Comparison of ENCODE assay signal across 1 cellular context in the genomic region with DNA sequence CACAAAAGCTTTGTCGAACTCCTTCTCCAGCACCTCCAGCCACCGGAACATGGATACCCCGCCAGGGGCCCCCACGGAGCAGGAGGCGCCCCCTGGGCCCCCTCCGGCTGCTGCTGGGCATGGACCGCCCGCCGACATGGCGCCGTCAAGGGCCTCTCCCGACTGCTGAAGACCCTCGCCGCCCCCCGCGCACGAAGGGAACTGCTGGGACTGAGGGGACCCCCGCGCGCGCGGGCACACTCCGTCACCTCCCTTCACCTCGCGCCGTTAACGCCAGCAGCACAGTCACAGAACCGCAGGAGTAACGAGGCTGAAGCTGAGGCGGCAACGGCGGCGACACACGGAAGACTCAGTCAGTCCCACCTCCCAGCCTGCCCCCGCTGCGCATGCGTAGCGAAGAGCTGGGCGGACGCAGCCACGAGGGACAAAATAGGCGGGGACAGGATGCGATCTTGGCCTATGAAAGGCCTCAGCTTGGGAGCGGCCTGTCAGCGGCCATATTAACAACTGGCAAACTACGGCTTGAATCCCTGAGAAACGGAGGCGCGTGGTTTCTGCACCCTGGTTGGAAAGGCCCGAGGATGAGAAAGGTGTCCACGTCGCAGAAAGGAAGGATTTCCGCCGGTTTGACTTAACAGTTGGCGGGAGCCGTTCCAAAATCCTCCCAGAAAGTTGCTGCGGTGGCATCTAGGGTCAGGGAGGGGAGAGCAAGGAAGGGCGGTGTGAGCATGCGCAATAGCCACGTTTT.
TF ChIP-seq lines count a peak whose summit lies in the region.

TSS of gene GOPC (minus strand) at position 361 of the 748 bp plus-strand sequence. CDS start at position 138, 223 bp downstream.

TF ChIP-seq in HEK293, 187 proteins besides CTCF, POLR2A, EP300 and RAD21 (continued from another document and continues in another):
- TF ChIP-seq, protein P1, sequence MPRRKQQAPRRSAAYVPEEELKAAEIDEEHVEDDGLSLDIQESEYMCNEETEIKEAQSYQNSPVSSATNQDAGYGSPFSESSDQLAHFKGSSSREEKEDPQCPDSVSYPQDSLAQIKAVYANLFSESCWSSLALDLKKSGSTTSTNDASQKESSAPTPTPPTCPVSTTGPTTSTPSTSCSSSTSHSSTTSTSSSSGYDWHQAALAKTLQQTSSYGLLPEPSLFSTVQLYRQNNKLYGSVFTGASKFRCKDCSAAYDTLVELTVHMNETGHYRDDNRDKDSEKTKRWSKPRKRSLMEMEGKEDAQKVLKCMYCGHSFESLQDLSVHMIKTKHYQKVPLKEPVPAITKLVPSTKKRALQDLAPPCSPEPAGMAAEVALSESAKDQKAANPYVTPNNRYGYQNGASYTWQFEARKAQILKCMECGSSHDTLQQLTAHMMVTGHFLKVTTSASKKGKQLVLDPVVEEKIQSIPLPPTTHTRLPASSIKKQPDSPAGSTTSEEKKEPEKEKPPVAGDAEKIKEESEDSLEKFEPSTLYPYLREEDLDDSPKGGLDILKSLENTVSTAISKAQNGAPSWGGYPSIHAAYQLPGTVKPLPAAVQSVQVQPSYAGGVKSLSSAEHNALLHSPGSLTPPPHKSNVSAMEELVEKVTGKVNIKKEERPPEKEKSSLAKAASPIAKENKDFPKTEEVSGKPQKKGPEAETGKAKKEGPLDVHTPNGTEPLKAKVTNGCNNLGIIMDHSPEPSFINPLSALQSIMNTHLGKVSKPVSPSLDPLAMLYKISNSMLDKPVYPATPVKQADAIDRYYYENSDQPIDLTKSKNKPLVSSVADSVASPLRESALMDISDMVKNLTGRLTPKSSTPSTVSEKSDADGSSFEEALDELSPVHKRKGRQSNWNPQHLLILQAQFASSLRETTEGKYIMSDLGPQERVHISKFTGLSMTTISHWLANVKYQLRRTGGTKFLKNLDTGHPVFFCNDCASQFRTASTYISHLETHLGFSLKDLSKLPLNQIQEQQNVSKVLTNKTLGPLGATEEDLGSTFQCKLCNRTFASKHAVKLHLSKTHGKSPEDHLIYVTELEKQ (tag by site-specific recombination; IDR thresholded peaks at IDR 0.05; ENCODE audit: borderline replicate concordance), result no peak
- TF ChIP-seq ZNF23 (tag by site-specific recombination; IDR thresholded peaks at IDR 0.05; ENCODE audit: borderline replicate concordance), result no peak
- peak; percentile 94 for TF ChIP-seq ZNF335 (tag by site-specific recombination; conservative IDR thresholded peaks at IDR 0.05)
- TF ChIP-seq ZBTB6 (tag by site-specific recombination; IDR thresholded peaks at IDR 0.05), result peak; percentile 25; the same call in 1 of the 2 replicates
- peak; percentile 82 for TF ChIP-seq KLF8 (tag by site-specific recombination; IDR thresholded peaks at IDR 0.05)
- no peak for TF ChIP-seq ZNF654 (tag by site-specific recombination; IDR thresholded peaks at IDR 0.05; ENCODE audit: low read depth)
- TF ChIP-seq ZNF658 (tag by site-specific recombination; IDR thresholded peaks at IDR 0.05), result no peak
- no peak for TF ChIP-seq ZBTB49 (tag by site-specific recombination; IDR thresholded peaks at IDR 0.05; ENCODE audit: low read depth)
- TF ChIP-seq, protein P2, sequence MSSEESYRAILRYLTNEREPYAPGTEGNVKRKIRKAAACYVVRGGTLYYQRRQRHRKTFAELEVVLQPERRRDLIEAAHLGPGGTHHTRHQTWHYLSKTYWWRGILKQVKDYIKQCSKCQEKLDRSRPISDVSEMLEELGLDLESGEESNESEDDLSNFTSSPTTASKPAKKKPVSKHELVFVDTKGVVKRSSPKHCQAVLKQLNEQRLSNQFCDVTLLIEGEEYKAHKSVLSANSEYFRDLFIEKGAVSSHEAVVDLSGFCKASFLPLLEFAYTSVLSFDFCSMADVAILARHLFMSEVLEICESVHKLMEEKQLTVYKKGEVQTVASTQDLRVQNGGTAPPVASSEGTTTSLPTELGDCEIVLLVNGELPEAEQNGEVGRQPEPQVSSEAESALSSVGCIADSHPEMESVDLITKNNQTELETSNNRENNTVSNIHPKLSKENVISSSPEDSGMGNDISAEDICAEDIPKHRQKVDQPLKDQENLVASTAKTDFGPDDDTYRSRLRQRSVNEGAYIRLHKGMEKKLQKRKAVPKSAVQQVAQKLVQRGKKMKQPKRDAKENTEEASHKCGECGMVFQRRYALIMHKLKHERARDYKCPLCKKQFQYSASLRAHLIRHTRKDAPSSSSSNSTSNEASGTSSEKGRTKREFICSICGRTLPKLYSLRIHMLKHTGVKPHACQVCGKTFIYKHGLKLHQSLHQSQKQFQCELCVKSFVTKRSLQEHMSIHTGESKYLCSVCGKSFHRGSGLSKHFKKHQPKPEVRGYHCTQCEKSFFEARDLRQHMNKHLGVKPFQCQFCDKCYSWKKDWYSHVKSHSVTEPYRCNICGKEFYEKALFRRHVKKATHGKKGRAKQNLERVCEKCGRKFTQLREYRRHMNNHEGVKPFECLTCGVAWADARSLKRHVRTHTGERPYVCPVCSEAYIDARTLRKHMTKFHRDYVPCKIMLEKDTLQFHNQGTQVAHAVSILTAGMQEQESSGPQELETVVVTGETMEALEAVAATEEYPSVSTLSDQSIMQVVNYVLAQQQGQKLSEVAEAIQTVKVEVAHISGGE (tag by site-specific recombination; conservative IDR thresholded peaks at IDR 0.05; ENCODE audit: low read depth), result peak; percentile 92
- peak; percentile 84 for TF ChIP-seq YY1 (tag by site-specific recombination; IDR thresholded peaks at IDR 0.05)
- TF ChIP-seq ZNF394 (tag by site-specific recombination; IDR thresholded peaks at IDR 0.05; ENCODE audit: borderline replicate concordance), result peak; percentile 54; the same call in 1 of the 2 replicates
- no peak for TF ChIP-seq HOXA7 (CRISPR knock-in tag; IDR thresholded peaks at IDR 0.05; ENCODE audit: borderline replicate concordance)
- no peak for TF ChIP-seq ZSCAN18 (tag by site-specific recombination; IDR thresholded peaks at IDR 0.05)
- TF ChIP-seq, protein P3, sequence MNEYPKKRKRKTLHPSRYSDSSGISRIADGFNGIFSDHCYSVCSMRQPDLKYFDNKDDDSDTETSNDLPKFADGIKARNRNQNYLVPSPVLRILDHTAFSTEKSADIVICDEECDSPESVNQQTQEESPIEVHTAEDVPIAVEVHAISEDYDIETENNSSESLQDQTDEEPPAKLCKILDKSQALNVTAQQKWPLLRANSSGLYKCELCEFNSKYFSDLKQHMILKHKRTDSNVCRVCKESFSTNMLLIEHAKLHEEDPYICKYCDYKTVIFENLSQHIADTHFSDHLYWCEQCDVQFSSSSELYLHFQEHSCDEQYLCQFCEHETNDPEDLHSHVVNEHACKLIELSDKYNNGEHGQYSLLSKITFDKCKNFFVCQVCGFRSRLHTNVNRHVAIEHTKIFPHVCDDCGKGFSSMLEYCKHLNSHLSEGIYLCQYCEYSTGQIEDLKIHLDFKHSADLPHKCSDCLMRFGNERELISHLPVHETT (tag by site-specific recombination; IDR thresholded peaks at IDR 0.05), result no peak
- 0 out of 2 replicates have a peak, but pooled peaks have one; percentile 17 for TF ChIP-seq ZNF623 (tag by site-specific recombination; IDR thresholded peaks at IDR 0.05)
- no peak for TF ChIP-seq ZFP3 (tag by site-specific recombination; IDR thresholded peaks at IDR 0.05; ENCODE audit: low read depth)
- peak; percentile 58; the same call in 1 of the 2 replicates for TF ChIP-seq KLF16 (tag by site-specific recombination; IDR thresholded peaks at IDR 0.05)
- TF ChIP-seq, protein P4, sequence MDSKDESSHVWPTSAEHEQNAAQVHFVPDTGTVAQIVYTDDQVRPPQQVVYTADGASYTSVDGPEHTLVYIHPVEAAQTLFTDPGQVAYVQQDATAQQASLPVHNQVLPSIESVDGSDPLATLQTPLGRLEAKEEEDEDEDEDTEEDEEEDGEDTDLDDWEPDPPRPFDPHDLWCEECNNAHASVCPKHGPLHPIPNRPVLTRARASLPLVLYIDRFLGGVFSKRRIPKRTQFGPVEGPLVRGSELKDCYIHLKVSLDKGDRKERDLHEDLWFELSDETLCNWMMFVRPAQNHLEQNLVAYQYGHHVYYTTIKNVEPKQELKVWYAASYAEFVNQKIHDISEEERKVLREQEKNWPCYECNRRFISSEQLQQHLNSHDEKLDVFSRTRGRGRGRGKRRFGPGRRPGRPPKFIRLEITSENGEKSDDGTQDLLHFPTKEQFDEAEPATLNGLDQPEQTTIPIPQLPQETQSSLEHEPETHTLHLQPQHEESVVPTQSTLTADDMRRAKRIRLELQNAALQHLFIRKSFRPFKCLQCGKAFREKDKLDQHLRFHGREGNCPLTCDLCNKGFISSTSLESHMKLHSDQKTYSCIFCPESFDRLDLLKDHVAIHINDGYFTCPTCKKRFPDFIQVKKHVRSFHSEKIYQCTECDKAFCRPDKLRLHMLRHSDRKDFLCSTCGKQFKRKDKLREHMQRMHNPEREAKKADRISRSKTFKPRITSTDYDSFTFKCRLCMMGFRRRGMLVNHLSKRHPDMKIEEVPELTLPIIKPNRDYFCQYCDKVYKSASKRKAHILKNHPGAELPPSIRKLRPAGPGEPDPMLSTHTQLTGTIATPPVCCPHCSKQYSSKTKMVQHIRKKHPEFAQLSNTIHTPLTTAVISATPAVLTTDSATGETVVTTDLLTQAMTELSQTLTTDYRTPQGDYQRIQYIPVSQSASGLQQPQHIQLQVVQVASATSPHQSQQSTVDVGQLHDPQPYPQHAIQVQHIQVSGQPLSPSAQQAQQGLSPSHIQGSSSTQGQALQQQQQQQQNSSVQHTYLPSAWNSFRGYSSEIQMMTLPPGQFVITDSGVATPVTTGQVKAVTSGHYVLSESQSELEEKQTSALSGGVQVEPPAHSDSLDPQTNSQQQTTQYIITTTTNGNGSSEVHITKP (tag by site-specific recombination; IDR thresholded peaks at IDR 0.05), result peak; percentile 80
- TF ChIP-seq, protein P5, sequence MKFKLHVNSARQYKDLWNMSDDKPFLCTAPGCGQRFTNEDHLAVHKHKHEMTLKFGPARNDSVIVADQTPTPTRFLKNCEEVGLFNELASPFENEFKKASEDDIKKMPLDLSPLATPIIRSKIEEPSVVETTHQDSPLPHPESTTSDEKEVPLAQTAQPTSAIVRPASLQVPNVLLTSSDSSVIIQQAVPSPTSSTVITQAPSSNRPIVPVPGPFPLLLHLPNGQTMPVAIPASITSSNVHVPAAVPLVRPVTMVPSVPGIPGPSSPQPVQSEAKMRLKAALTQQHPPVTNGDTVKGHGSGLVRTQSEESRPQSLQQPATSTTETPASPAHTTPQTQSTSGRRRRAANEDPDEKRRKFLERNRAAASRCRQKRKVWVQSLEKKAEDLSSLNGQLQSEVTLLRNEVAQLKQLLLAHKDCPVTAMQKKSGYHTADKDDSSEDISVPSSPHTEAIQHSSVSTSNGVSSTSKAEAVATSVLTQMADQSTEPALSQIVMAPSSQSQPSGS (tag by site-specific recombination; IDR thresholded peaks at IDR 0.05; ENCODE audit: low read depth), result no peak
- TF ChIP-seq, protein P6, sequence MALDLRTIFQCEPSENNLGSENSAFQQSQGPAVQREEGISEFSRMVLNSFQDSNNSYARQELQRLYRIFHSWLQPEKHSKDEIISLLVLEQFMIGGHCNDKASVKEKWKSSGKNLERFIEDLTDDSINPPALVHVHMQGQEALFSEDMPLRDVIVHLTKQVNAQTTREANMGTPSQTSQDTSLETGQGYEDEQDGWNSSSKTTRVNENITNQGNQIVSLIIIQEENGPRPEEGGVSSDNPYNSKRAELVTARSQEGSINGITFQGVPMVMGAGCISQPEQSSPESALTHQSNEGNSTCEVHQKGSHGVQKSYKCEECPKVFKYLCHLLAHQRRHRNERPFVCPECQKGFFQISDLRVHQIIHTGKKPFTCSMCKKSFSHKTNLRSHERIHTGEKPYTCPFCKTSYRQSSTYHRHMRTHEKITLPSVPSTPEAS (tag by site-specific recombination; IDR thresholded peaks at IDR 0.05), result 0 out of 2 replicates have a peak, but pooled peaks have one; percentile 21
- TF ChIP-seq ZNF280C (tag by site-specific recombination; IDR thresholded peaks at IDR 0.05), result no peak
- no peak for TF ChIP-seq ZNF670 (tag by site-specific recombination; IDR thresholded peaks at IDR 0.05; ENCODE audit: low read depth)
- no peak for TF ChIP-seq ZNF324 (tag by site-specific recombination; IDR thresholded peaks at IDR 0.05)
